ENCODE assay signal across 10 cellular contexts in the genomic region with DNA sequence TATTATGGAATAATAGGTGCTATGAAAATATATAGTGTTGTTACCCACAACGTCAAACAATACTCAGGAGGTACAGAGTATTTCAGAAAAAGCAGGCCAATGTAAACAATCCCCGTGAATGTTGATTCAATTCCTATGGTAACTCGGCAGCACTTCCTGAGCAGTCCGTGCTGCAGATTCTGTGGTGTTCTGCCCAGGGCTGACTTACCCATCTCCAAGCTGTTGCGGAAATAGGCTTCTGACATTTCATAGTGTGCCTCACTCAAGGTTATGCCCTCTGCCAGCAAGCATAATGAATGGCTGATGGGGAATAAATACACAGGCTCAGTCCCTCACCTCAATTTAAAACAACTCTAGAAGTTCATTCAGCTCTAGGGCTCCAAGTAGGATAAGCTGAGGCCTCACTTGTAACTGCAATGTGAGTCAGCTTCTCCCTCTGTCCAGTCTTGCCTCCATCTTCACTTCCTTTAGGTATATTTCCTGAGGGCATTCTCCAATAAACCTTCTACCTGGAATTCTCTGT.
DNase-seq lines count a peak whose midpoint lies in the region; TF ChIP-seq lines count a peak whose summit lies in the region.
"Had no signal": no experiment of that assay in that cellular context is flagged by ENCODE, and none has a peak within 500 bp of the region (broad histone marks: within the 10 kb centered on the region; RNA-seq: fewer than 3 reads in every experiment).

No MANE protein-coding gene starts in this region.

- H3K9me3 ChIP-seq in endocrine pancreas (ENCODE audit: control insufficient read depth, low read length) (no peaks in the 10 kb centered on the region), ovary (no peaks in the 10 kb centered on the region)

- no peak for TF ChIP-seq CTCF in nephron progenitor cell (IDR thresholded peaks at IDR 0.05)
- no peak for TF ChIP-seq CTCF in ovary (IDR thresholded peaks at IDR 0.05)

- peak overlapping the region; percentile 50 for H3K27ac Mint-ChIP-seq in nephron progenitor cell
- H3K27ac Mint-ChIP-seq: activated CD4-positive, alpha-beta memory T cell treated with anti-CD3 and anti-CD28 coated beads for 36 hours had no signal

- peak overlapping the region; percentile 30 for H3K9ac ChIP-seq in endocrine pancreas (ENCODE audit: control insufficient read depth, insufficient read depth, low read length)
- H3K9ac ChIP-seq: KMS-11 had no signal

- no peaks in the 10 kb centered on the region for H3K27me3 ChIP-seq in endocrine pancreas (ENCODE audit: control insufficient read depth, insufficient read depth, low read length)
- H3K27me3 ChIP-seq in ovary, result no peaks in the 10 kb centered on the region

- no peaks in the 10 kb centered on the region for H3K36me3 Mint-ChIP-seq in nephron progenitor cell (ENCODE audit: low read depth)
- H3K36me3 Mint-ChIP-seq: activated CD4-positive, alpha-beta memory T cell treated with anti-CD3 and anti-CD28 coated beads for 36 hours had no signal

- H3K4me3 Mint-ChIP-seq in nephron progenitor cell, result no peak overlapping the region
- H3K4me3 Mint-ChIP-seq: activated CD4-positive, alpha-beta memory T cell treated with anti-CD3 and anti-CD28 coated beads for 36 hours had no signal

- TF ChIP-seq POLR2A in ovary (IDR thresholded peaks at IDR 0.05), result no peak

- H3K4me1 Mint-ChIP-seq in nephron progenitor cell, result peaks cover 8% of the 10 kb centered on the region

- H3K9me3 Mint-ChIP-seq in nephron progenitor cell, result no peaks in the 10 kb centered on the region

- H3K36me3 ChIP-seq in endocrine pancreas (ENCODE audit: control insufficient read depth, insufficient read depth, low read length), result no peaks in the 10 kb centered on the region
- no peaks in the 10 kb centered on the region for H3K36me3 ChIP-seq in ovary

- WGBS in ovary, 3 donors, result 21 to 43% (median 30%) methylated on average over 5 of the region's 5 CpGs

- no peak overlapping the region for H3K27ac ChIP-seq in ovary
- H3K27ac ChIP-seq: KMS-11 had no signal

- H3K4me3 ChIP-seq in endocrine pancreas (ENCODE audit: control insufficient read depth, insufficient read depth, low read length) (peak overlapping the region; percentile 31), ovary (no peak overlapping the region)

- intact Hi-C loops in ovary (cut with DNase I), result no loop called here

- no peak for TF ChIP-seq EP300 in ovary (IDR thresholded peaks at IDR 0.05)

- peaks cover 3% of the 10 kb centered on the region for H3K27me3 Mint-ChIP-seq in nephron progenitor cell (ENCODE audit: low read depth, poor library complexity)
- H3K27me3 Mint-ChIP-seq: activated CD4-positive, alpha-beta memory T cell treated with anti-CD3 and anti-CD28 coated beads for 36 hours had no signal

- H3K4me1 ChIP-seq in endocrine pancreas (ENCODE audit: control insufficient read depth, insufficient read depth, low read length) (peaks cover 28% of the 10 kb centered on the region), ovary (ENCODE audit: insufficient read depth) (peaks cover 2% of the 10 kb centered on the region)

- DNase-seq in ELR (ENCODE audit: low read depth) (peak; percentile 89), NCI-H2227 treated with DMSO at 0.1 percent for 48 hours (lab: John Stamatoyannopoulos, UW) (peak; percentile 58), nephron progenitor cell (no peak), DMS79 (lab: John Stamatoyannopoulos, UW) (no peak), ovary (no peak), activated gamma-delta T cell treated with Interleukin-2 at 50 U/mL for 16 hours (no peak)
- no peak for DNase-seq in activated CD4-positive, CD25-positive, alpha-beta regulatory T cell (lab: John Stamatoyannopoulos, UW)
- DNase-seq: activated CD4-positive, alpha-beta memory T cell treated with anti-CD3 and anti-CD28 coated beads for 36 hours had no signal

Comparison
In these comparisons a context has a peak if more than half of its experiments do, and no peak if none do; other contexts are left out.
1. DNase-seq: peak in ELR (single experiment) and NCI-H2227 treated with DMSO at 0.1 percent for 48 hours (single experiment); none in nephron progenitor cell (single experiment), activated CD4-positive, CD25-positive, alpha-beta regulatory T cell (0 of 4), DMS79 (single experiment), ovary (0 of 5) and activated gamma-delta T cell treated with Interleukin-2 at 50 U/mL for 16 hours (single experiment).